In genomic region chr17:18323007-18323406, GRCh38 we compare ENCODE assay signal across 1 cellular context.
TF ChIP-seq lines count a peak whose summit lies in the region.

No MANE protein-coding gene starts in this region.

TF ChIP-seq in IMR-90, 13 proteins besides CTCF, POLR2A, EP300 and RAD21 (continued from another document):
- no peak for TF ChIP-seq USF2 (IDR thresholded peaks at IDR 0.05; ENCODE audit: low read depth, low read length)
TF ChIP-seq in IMR-90: peak in this region for 1.
